ENCODE assay signal across 18 cellular contexts in the genomic region with DNA sequence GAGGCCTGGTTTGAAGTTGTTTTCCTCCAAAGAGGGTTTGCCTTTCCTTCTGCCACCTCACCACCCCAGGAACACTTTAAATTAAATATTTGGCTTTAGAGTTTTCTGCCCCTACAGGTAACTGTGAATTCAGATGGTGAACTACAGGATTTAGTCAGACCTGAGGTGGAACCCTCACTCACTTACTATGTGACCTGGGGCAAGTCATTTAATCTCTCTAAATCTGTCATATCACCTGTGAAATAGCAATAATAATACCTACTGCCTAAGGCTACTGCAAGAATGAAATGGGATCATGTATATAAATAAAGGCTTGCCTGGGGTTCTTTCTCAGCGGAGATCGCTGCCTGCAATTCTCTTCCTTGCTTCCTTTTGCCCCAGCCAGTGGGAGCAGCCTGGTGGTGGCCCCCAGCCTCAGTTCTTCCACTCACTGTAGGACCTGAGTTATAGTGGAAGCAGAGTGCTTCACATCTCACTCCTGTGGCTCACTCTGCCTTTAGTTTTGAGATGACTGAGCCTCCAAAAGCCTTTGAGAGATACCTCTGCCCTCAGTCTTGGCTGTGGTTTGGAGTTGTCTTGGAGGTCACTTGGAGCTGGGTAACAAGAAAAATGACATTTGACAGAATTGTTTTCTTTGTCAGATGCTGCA. TPM values are rescaled to one million over a fixed set of nuclear protein-coding genes. Genes with fewer than 3 reads are reported as not detected.
DNase-seq lines count a peak whose midpoint lies in the region; ATAC-seq, FAIRE-seq and TF ChIP-seq lines count a peak whose summit lies in the region.
"Had no signal": no experiment of that assay in that cellular context is flagged by ENCODE, and none has a peak within 500 bp of the region (broad histone marks: within the 10 kb centered on the region; RNA-seq: fewer than 3 reads in every experiment).

No MANE protein-coding gene starts in this region.

- no peak overlapping the region for H3K9ac ChIP-seq in kidney (ENCODE audit: low read length in 2 of 2)

- H3K4me3 Mint-ChIP-seq in T-cell: no peak overlapping the region
- H3K4me3 Mint-ChIP-seq: CD8-positive, alpha-beta T cell had no signal

- peaks cover 19% of the 10 kb centered on the region; the same call in 1 of the 2 replicates for H3F3A ChIP-seq in PC-9 (ENCODE audit: insufficient read depth, low read depth)

- no peak overlapping the region for H3K27ac Mint-ChIP-seq in T-cell
- H3K27ac Mint-ChIP-seq: CD8-positive, alpha-beta T cell had no signal

- TF ChIP-seq CTCF in PC-9 (conservative IDR thresholded peaks at IDR 0.05): no peak
- TF ChIP-seq CTCF in epithelial cell of esophagus (IDR thresholded peaks at IDR 0.05; ENCODE audit: insufficient read depth, low read depth, low read length, missing control alignments): no peak
- no peak for TF ChIP-seq CTCF in kidney (IDR thresholded peaks at IDR 0.05; ENCODE audit: borderline replicate concordance, extremely low read depth, insufficient read depth)

- intact Hi-C loops in PC-9 (cut with micrococcal nuclease; ENCODE audit: unreplicated experiment) (no loop called here), kidney (cut with DNase I) (no loop called here)

- peak overlapping the region; percentile 70 for H3K4me2 ChIP-seq in PC-9

- no peaks in the 10 kb centered on the region for H3K27me3 ChIP-seq in PC-9 (ENCODE audit: insufficient read depth, low read depth)

- peaks cover 3% of the 10 kb centered on the region for H3K36me3 Mint-ChIP-seq in T-cell

- H3K4me1 Mint-ChIP-seq in T-cell: no peaks in the 10 kb centered on the region

- no peaks in the 10 kb centered on the region for H3K9me3 Mint-ChIP-seq in T-cell
- H3K9me3 Mint-ChIP-seq: CD8-positive, alpha-beta T cell had no signal

- no peaks in the 10 kb centered on the region for H3K27me3 Mint-ChIP-seq in T-cell

- DNase-seq in stimulated activated CD4-positive, alpha-beta T cell treated with anti-CD3 and anti-CD28 coated beads, Interleukin-1b, Interleukin-23, amount 100 ng/mL, for 48 hours: peak; percentile 24
- no peak for DNase-seq in stimulated activated CD4-positive, alpha-beta T cell treated with anti-CD3 and anti-CD28 coated beads, Interleukin-12 subunit alpha, Interleukin-12 subunit beta, amount 100 ng/mL, for 4 hours
- DNase-seq in PC-9: peak in 1 of 2 experiments; percentile 81
- peak; percentile 22 for DNase-seq in epithelial cell of esophagus (ENCODE audit: low read depth)
- no peak for DNase-seq in NCI-H446 (lab: John Stamatoyannopoulos, UW)
- DNase-seq in T-cell: no peak
- DNase-seq in kidney: no peak
- DNase-seq: CD8-positive, alpha-beta T cell; Kasumi-1; NCI-H1105; NCI-H1694; NCI-H226; NCI-H69; RPMI8226 had no signal

- no peaks in the 10 kb centered on the region for H4K20me1 ChIP-seq in PC-9 (ENCODE audit: insufficient read depth)

- peak overlapping the region; percentile 65 for H3K27ac ChIP-seq in PC-9
- H3K27ac ChIP-seq in kidney (ENCODE audit: low read depth in 2 of 2, low read length in 2 of 2): no peak overlapping the region

- no peak overlapping the region for H2AFZ ChIP-seq in PC-9

- H3K79me2 ChIP-seq in PC-9 (ENCODE audit: low read depth): no peaks in the 10 kb centered on the region

- no peak for ATAC-seq in T-cell (replicated peaks in 1 of 4)
- ATAC-seq: CD8-positive, alpha-beta T cell had no signal

- no peaks in the 10 kb centered on the region for H3K9me2 ChIP-seq in PC-9 (ENCODE audit: insufficient read depth)

- H3K4me3 ChIP-seq in PC-9 (no peak overlapping the region), epithelial cell of esophagus (ENCODE audit: low read length) (no peak overlapping the region), kidney (ENCODE audit: low read length in 2 of 2) (no peak overlapping the region)
- H3K4me3 ChIP-seq: HAP-1 had no signal

- CTCF ChIA-PET in PC-9 (lab: Charles Lee): no interaction called here
- CTCF ChIA-PET in T-cell (lab: Charles Lee): no interaction called here

- POLR2A ChIA-PET in PC-9 (lab: Charles Lee; ENCODE audit: unreplicated experiment) (no interaction called here), T-cell (lab: Charles Lee) (no interaction called here)

- no TSS peak for BruUV-seq in PC-9 (replicated peaks; lab: Mats Ljungman, UMichigan)

- FAIRE-seq in kidney (lab: Jason Lieb, UNC): no peak

- H3K36me3 ChIP-seq in PC-9 (ENCODE audit: low read depth): no peaks in the 10 kb centered on the region
- H3K36me3 ChIP-seq in kidney (ENCODE audit: control insufficient read depth in 1 of 2, insufficient read depth in 2 of 2, low read length in 2 of 2): peaks cover 0 to 3% of the 10 kb centered on the region in 2 donors
- H3K36me3 ChIP-seq: HAP-1 had no signal

- no peaks in the 10 kb centered on the region for H3K9me3 ChIP-seq in PC-9 (ENCODE audit: insufficient read depth, low read depth)
- no peaks in the 10 kb centered on the region for H3K9me3 ChIP-seq in kidney (ENCODE audit: control insufficient read depth in 1 of 2, low read length in 2 of 2)

- H3K4me1 ChIP-seq in PC-9 (replicated peaks; ENCODE audit: insufficient read depth): peaks cover 45% of the 10 kb centered on the region
- no peaks in the 10 kb centered on the region for H3K4me1 ChIP-seq in kidney (ENCODE audit: control insufficient read depth in 1 of 2, insufficient read depth in 1 of 2, low read depth in 1 of 2, low read length in 2 of 2)
- H3K4me1 ChIP-seq: HAP-1 had no signal

RNA-seq across cellular contexts. Expression of a gene that starts 6.1 kb away (rescaled TPM):
- total RNA-seq in PC-9 (2021): 5.5 and 8.4 TPM in 2 replicates
- under 1 TPM in 1 of 5 donors, not detected in 4; 0.35 TPM for total RNA-seq in T-cell
- total RNA-seq in kidney: 3.6 TPM
- 10.0 TPM for polyA plus RNA-seq in kidney (ENCODE audit: insufficient read depth, low read depth, low replicate concordance)
- total RNA-seq: CD8-positive, alpha-beta T cell; HT-29 had no signal

RNA-seq across cellular contexts. Expression of a gene that starts 17.7 kb away (rescaled TPM):
- total RNA-seq in PC-9 (2021): 3.4 and 4.4 TPM in 2 replicates
- under 1 TPM in 1 of 5 donors, not detected in 4; 0.18 TPM for total RNA-seq in T-cell
- total RNA-seq in kidney: 28.8 TPM
- 100 TPM for polyA plus RNA-seq in kidney (ENCODE audit: insufficient read depth, low read depth, low replicate concordance)
- total RNA-seq: CD8-positive, alpha-beta T cell had no signal

RNA-seq across cellular contexts. Expression of a gene that starts 23.1 kb away (rescaled TPM):
- total RNA-seq in PC-9 (2021) (0.45 and 0.59 TPM in 2 replicates), T-cell (not detected), kidney (1.6 TPM)
- polyA plus RNA-seq in kidney (ENCODE audit: insufficient read depth, low read depth, low replicate concordance): 0.77 TPM
- total RNA-seq: CD8-positive, alpha-beta T cell; HT-29 had no signal
- polyA plus RNA-seq: AG04450, BJ had no signal

Comparison
In these comparisons a context has a peak if more than half of its experiments do, and no peak if none do; other contexts are left out.
1. DNase-seq: peak in stimulated activated CD4-positive, alpha-beta T cell treated with anti-CD3 and anti-CD28 coated beads, Interleukin-1b, Interleukin-23, amount 100 ng/mL, for 48 hours (single experiment) and epithelial cell of esophagus (single experiment); none in stimulated activated CD4-positive, alpha-beta T cell treated with anti-CD3 and anti-CD28 coated beads, Interleukin-12 subunit alpha, Interleukin-12 subunit beta, amount 100 ng/mL, for 4 hours (single experiment), NCI-H446 (0 of 2), T-cell (0 of 34) and kidney (single experiment).